ENCODE assay signal across 17 cellular contexts in genomic region chr16:54140057-54140787, GRCh38.
DNase-seq lines count a peak whose midpoint lies in the region; ATAC-seq and TF ChIP-seq lines count a peak whose summit lies in the region.
"Had no signal": no experiment of that assay in that cellular context is flagged by ENCODE, and none has a peak within 500 bp of the region (broad histone marks: within the 10 kb centered on the region; RNA-seq: fewer than 3 reads in every experiment).

No MANE protein-coding gene starts in this region.

- no peak for ATAC-seq in HG03432 (IDR thresholded peaks at IDR 0.05; ENCODE audit: unreplicated experiment)
- ATAC-seq: lower lobe of right lung had no signal

- no peaks in the 10 kb centered on the region for H3K79me2 ChIP-seq in GM23248 (ENCODE audit: insufficient read depth)

- no peak overlapping the region for H3K4me2 ChIP-seq in GM23248 (ENCODE audit: unreplicated experiment)

- H3K4me1 Mint-ChIP-seq in neural crest cell: peaks cover 21% of the 10 kb centered on the region
- no peaks in the 10 kb centered on the region for H3K4me1 Mint-ChIP-seq in activated naive CD4-positive, alpha-beta T cell treated with anti-CD3 and anti-CD28 coated beads for 36 hours (ENCODE audit: low read depth)

- DNase-seq in GM23248 (peak; percentile 14), M059J (ENCODE audit: low read depth) (peak; percentile 3), amniotic epithelial cell (ENCODE audit: low read depth) (peak; percentile 69), neural crest cell (ENCODE audit: low read depth, low spot score) (no peak), ecto neural progenitor cell (ENCODE audit: low spot score) (no peak)
- no peak for DNase-seq in activated naive CD4-positive, alpha-beta T cell treated with anti-CD3 and anti-CD28 coated beads for 36 hours
- DNase-seq: activated CD8-positive, alpha-beta memory T cell treated with anti-CD3 and anti-CD28 coated beads, Interleukin-2, amount 50 U/mL, for 48 hours; activated naive CD4-positive, alpha-beta T cell; aorta; cortex of kidney; DMS 273 treated with DMSO at 0.1 percent for 48 hours; lower lobe of right lung; naive B cell; NK-92 treated with Interleukin-12 subunit alpha and Interleukin-12 subunit beta, amount 100 ng/mL, for 24 hours; thyroid gland had no signal

- H3K27me3 Mint-ChIP-seq in neural crest cell (ENCODE audit: low read depth): no peaks in the 10 kb centered on the region
- peaks cover 16% of the 10 kb centered on the region for H3K27me3 Mint-ChIP-seq in activated naive CD4-positive, alpha-beta T cell treated with anti-CD3 and anti-CD28 coated beads for 36 hours (ENCODE audit: low read depth)

- H3K27ac ChIP-seq in GM23248: no peak overlapping the region
- H3K27ac ChIP-seq: epithelial cell of prostate, lower lobe of right lung, thyroid gland had no signal

- no peak overlapping the region for H3K9ac ChIP-seq in GM23248

- no peaks in the 10 kb centered on the region for H3K27me3 ChIP-seq in GM23248 (replicated peaks; ENCODE audit: insufficient read depth)
- H3K27me3 ChIP-seq: thyroid gland had no signal

- peaks cover 18% of the 10 kb centered on the region for H3K4me1 ChIP-seq in GM23248 (ENCODE audit: insufficient read depth)
- H3K4me1 ChIP-seq: lower lobe of right lung, thyroid gland had no signal

- H3F3A ChIP-seq in GM23248 (ENCODE audit: insufficient read depth): peaks cover 24% of the 10 kb centered on the region

- peaks cover 8% of the 10 kb centered on the region for H3K36me3 Mint-ChIP-seq in neural crest cell (ENCODE audit: low read depth)
- no peaks in the 10 kb centered on the region for H3K36me3 Mint-ChIP-seq in activated naive CD4-positive, alpha-beta T cell treated with anti-CD3 and anti-CD28 coated beads for 36 hours (ENCODE audit: low read depth)
- H3K36me3 Mint-ChIP-seq: naive B cell had no signal

- CTCF ChIA-PET in activated naive CD4-positive, alpha-beta T cell treated with anti-CD3 and anti-CD28 coated beads for 36 hours (lab: Charles Lee): no interaction called here

- no peak overlapping the region for H2AFZ ChIP-seq in GM23248

- no peak overlapping the region for H3K27ac Mint-ChIP-seq in neural crest cell (ENCODE audit: unreplicated experiment)
- no peak overlapping the region for H3K27ac Mint-ChIP-seq in activated naive CD4-positive, alpha-beta T cell treated with anti-CD3 and anti-CD28 coated beads for 36 hours
- H3K27ac Mint-ChIP-seq: naive B cell had no signal

- H3K9me3 Mint-ChIP-seq in neural crest cell: peaks cover 13% of the 10 kb centered on the region
- no peaks in the 10 kb centered on the region for H3K9me3 Mint-ChIP-seq in activated naive CD4-positive, alpha-beta T cell treated with anti-CD3 and anti-CD28 coated beads for 36 hours

- no peaks in the 10 kb centered on the region for H3K9me3 ChIP-seq in GM23248 (ENCODE audit: low read depth)
- H3K9me3 ChIP-seq: lower lobe of right lung, thyroid gland had no signal

- 81 to 92% methylated on average over 4 of the region's 4 CpGs for WGBS in GM23248 (ENCODE audit: low coverage in 1 of 2, low lambda C conversion rate in 2 of 2, missing lambda C conversion rate in 2 of 2), 2 experiments

- no peaks in the 10 kb centered on the region for H4K20me1 ChIP-seq in GM23248 (ENCODE audit: insufficient read depth)

- H3K4me3 Mint-ChIP-seq in neural crest cell: no peak overlapping the region
- H3K4me3 Mint-ChIP-seq in activated naive CD4-positive, alpha-beta T cell treated with anti-CD3 and anti-CD28 coated beads for 36 hours: no peak overlapping the region
- H3K4me3 Mint-ChIP-seq: naive B cell had no signal

- in situ Hi-C loops in GM23248 (cut with MboI): no loop called here

- peak; percentile 15 for TF ChIP-seq CTCF in neural crest cell (conservative IDR thresholded peaks at IDR 0.05)

- H3K9me2 ChIP-seq in GM23248 (ENCODE audit: insufficient read depth): no peaks in the 10 kb centered on the region

- intact Hi-C loops in activated naive CD4-positive, alpha-beta T cell treated with anti-CD3 and anti-CD28 coated beads for 36 hours (cut with micrococcal nuclease): loop anchor here (10.0 kb wide), 1 partner anchor 245 kb away; no protein-coding TSS in a partner anchor

- no peak overlapping the region for H3K4me3 ChIP-seq in GM23248
- H3K4me3 ChIP-seq: lower lobe of right lung, thyroid gland had no signal

- no peaks in the 10 kb centered on the region for H3K36me3 ChIP-seq in GM23248 (ENCODE audit: low read depth)
- H3K36me3 ChIP-seq: lower lobe of right lung, thyroid gland had no signal

Comparison
In these comparisons a context has a peak if more than half of its experiments do, and no peak if none do; other contexts are left out.
1. DNase-seq: peak in GM23248 (single experiment), M059J (single experiment) and amniotic epithelial cell (single experiment); none in neural crest cell (single experiment), ecto neural progenitor cell (single experiment) and activated naive CD4-positive, alpha-beta T cell treated with anti-CD3 and anti-CD28 coated beads for 36 hours (single experiment).